ENCODE assay signal across 29 cellular contexts in genomic region chr10:82319558-82319957, GRCh38.
DNase-seq lines count a peak whose midpoint lies in the region; FAIRE-seq and TF ChIP-seq lines count a peak whose summit lies in the region.
"Had no signal": no experiment of that assay in that cellular context is flagged by ENCODE, and none has a peak within 500 bp of the region (broad histone marks: within the 10 kb centered on the region; RNA-seq: fewer than 3 reads in every experiment).

No MANE protein-coding gene starts in this region.

- H3K4me3 ChIP-seq in mesendoderm (ENCODE audit: low read length) (no peak overlapping the region), breast epithelium (no peak overlapping the region)
- H3K4me3 ChIP-seq: body of pancreas, heart right ventricle, SJSA1, smooth muscle cell, testis had no signal

- H3K56ac ChIP-seq in mesendoderm (ENCODE audit: low read length): no peak overlapping the region

- H3K4me1 ChIP-seq in mesendoderm (ENCODE audit: control insufficient read depth, low read depth, low read length) (peaks cover 10% of the 10 kb centered on the region), breast epithelium (no peaks in the 10 kb centered on the region)
- H3K4me1 ChIP-seq: body of pancreas, heart right ventricle, SJSA1, testis had no signal

- TF ChIP-seq POLR2A in breast epithelium (IDR thresholded peaks at IDR 0.05) (no peak), GM12891 (IDR thresholded peaks at IDR 0.05; ENCODE audit: low read depth, low read length) (no peak)

- no peak for FAIRE-seq in GM12891 (lab: Jason Lieb, UNC)
- FAIRE-seq: urothelium cell line had no signal

- no peak for TF ChIP-seq CTCF in breast epithelium (IDR thresholded peaks at IDR 0.05)

- no peaks in the 10 kb centered on the region for H3K9me3 ChIP-seq in breast epithelium
- H3K9me3 ChIP-seq: body of pancreas, heart right ventricle, SJSA1, testis had no signal

- H3K9ac ChIP-seq in mesendoderm (ENCODE audit: low read length): no peak overlapping the region

- H3K18ac ChIP-seq in mesendoderm (ENCODE audit: low read length): peak overlapping the region; percentile 8

- H4K5ac ChIP-seq in mesendoderm (ENCODE audit: low read length): no peak overlapping the region

- no peak overlapping the region for H3K4ac ChIP-seq in mesendoderm (ENCODE audit: low read depth, low read length)

- no CpG with 5 or more reads among the region's 1 CpG for WGBS in mesendoderm (ENCODE audit: extremely low coverage, insufficient coverage, low lambda C conversion rate)

- H3K36me3 ChIP-seq in mesendoderm (ENCODE audit: control insufficient read depth, insufficient read depth, low read length): no peaks in the 10 kb centered on the region
- no peaks in the 10 kb centered on the region for H3K36me3 ChIP-seq in breast epithelium
- H3K36me3 ChIP-seq: heart right ventricle, SJSA1 had no signal

- H2BK5ac ChIP-seq in mesendoderm (ENCODE audit: low read length): no peak overlapping the region

- no peaks in the 10 kb centered on the region for H3K79me2 ChIP-seq in mesendoderm (ENCODE audit: control insufficient read depth, insufficient read depth, low read length)

- no peak overlapping the region for H4K8ac ChIP-seq in mesendoderm (ENCODE audit: low read depth, low read length)

- H3K27ac ChIP-seq in mesendoderm (ENCODE audit: low read depth, low read length): no peak overlapping the region
- H3K27ac ChIP-seq in breast epithelium: no peak overlapping the region
- H3K27ac ChIP-seq: body of pancreas, heart right ventricle, SJSA1, testis had no signal

- H3K4me2 ChIP-seq in mesendoderm (ENCODE audit: low read length): no peak overlapping the region
- H3K4me2 ChIP-seq: smooth muscle cell had no signal

- H2BK120ac ChIP-seq in mesendoderm (ENCODE audit: low read depth, low read length): no peak overlapping the region

- intact Hi-C loops in breast epithelium (cut with DNase I; ENCODE audit: low total_unique reads): no loop called here

- peak; percentile 91 for DNase-seq in DMS 273 (lab: John Stamatoyannopoulos, UW; ENCODE audit: unreplicated experiment)
- peak; percentile 68 for DNase-seq in NCI-H2171 (lab: John Stamatoyannopoulos, UW)
- peak; percentile 52 for DNase-seq in SK-N-DZ (ENCODE audit: low spot score)
- peak; percentile 23 for DNase-seq in mesendoderm
- DNase-seq in superior temporal gyrus (ENCODE audit: extremely low spot score): no peak
- no peak for DNase-seq in breast epithelium (ENCODE audit: low spot score in 2 of 2)
- no peak for DNase-seq in GM12891 (ENCODE audit: insufficient read length, low spot score)
- DNase-seq: activated CD4-positive, alpha-beta T cell treated with anti-CD3 and anti-CD28 coated beads for 36 hours; activated CD8-positive, alpha-beta memory T cell treated with anti-CD3 and anti-CD28 coated beads for 24 hours; activated naive CD4-positive, alpha-beta T cell; activated T-cell treated with anti-CD3 and anti-CD28 coated beads, Interleukin-2, amount 50 U/mL, for 24 hours; body of pancreas; CD4-positive, CD25-positive, alpha-beta regulatory T cell; effector CD8-positive, alpha-beta T cell; erythroblast; GDM1; GOT3; heart right ventricle; KBM-7; mesenchymal stem cell; MM.1S; naive thymus-derived CD4-positive, alpha-beta T cell; NCI-H187; NK-92 treated with Interleukin-12 subunit alpha and Interleukin-12 subunit beta, amount 100 ng/mL, for 24 hours; T-helper 1 cell; testis had no signal

- H3K79me1 ChIP-seq in mesendoderm (ENCODE audit: low read length): no peaks in the 10 kb centered on the region

- no peak overlapping the region for H2BK15ac ChIP-seq in mesendoderm (replicated peaks; ENCODE audit: low read depth)

- H2AK5ac ChIP-seq in mesendoderm (ENCODE audit: low read length): no peak overlapping the region

- H3K27me3 ChIP-seq in mesendoderm (ENCODE audit: insufficient read depth, low read length, poor library complexity) (no peaks in the 10 kb centered on the region), breast epithelium (no peaks in the 10 kb centered on the region)
- H3K27me3 ChIP-seq: body of pancreas, heart right ventricle, SJSA1, testis had no signal

- no peak overlapping the region for H3K23ac ChIP-seq in mesendoderm (ENCODE audit: low read length)

TF ChIP-seq in GM12891, 5 proteins besides CTCF, POLR2A, EP300 and RAD21:
- TF ChIP-seq SPI1 (IDR thresholded peaks at IDR 0.05; ENCODE audit: low read depth, low read length) (no peak), POLR2AphosphoS5 (IDR thresholded peaks at IDR 0.05; ENCODE audit: low read depth, low read length) (no peak), TAF1 (IDR thresholded peaks at IDR 0.05; ENCODE audit: low read depth, low read length) (no peak), POU2F2 (IDR thresholded peaks at IDR 0.05; ENCODE audit: low read depth, low read length) (no peak)

Comparison
In these comparisons a context has a peak if more than half of its experiments do, and no peak if none do; other contexts are left out.
1. DNase-seq: peak in DMS 273 (single experiment), NCI-H2171 (single experiment), SK-N-DZ (single experiment) and mesendoderm (single experiment); none in superior temporal gyrus (single experiment), breast epithelium (0 of 2) and GM12891 (single experiment).